ENCODE assay signal across 6 cellular contexts in the genomic region with DNA sequence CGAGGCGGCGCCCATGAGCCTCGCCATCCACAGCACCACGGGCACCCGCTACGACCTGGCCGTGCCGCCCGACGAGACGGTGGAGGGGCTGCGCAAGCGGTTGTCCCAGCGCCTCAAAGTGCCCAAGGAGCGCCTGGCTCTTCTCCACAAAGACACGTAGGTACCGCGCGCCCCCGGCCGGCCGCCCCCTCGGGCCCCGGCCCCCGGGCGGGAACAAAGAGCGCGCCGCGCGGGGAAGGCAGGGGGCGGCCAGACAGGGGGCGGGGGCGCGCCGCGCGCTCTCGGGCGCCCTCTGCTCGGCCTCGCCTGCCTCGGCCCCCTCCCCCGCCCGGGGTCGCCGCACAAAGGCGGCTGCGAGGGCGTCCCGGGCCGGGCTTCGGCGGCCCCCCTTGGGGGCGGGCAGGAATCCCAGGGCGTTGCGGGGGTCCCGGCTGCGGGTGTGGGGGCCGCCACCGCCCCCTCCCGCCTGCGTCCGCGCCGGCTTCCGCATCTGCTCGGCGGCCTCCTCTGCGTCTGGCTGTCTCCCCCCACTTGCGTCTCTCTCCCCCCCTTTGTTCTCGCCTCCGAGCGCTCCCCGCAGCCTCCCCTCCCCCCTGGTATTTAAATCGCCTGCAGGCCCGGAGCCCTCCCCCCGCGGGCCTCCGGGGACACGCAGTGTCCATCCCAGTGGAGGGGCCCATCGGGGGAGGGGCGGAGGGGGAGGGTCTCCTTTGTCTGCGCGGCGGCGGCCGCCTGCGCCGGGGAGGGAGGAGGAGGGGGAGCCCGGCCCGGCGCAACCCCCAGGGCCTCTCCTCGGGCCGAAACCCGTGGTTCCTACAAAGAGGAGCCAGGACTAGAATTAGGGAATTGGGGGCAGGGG. TPM values are rescaled to one million over a fixed set of nuclear protein-coding genes. Genes with fewer than 3 reads are reported as not detected.
DNase-seq lines count a peak whose midpoint lies in the region; ATAC-seq lines count a peak whose summit lies in the region.

No MANE protein-coding gene starts in this region.

- DNase-seq in CD4-positive, alpha-beta memory T cell = peak; percentile 69 to 81 (median 71)
- DNase-seq in NCI-H1417 (lab: John Stamatoyannopoulos, UW) = peak; percentile 57 to 96 (median 94)
- DNase-seq in amniotic epithelial cell (ENCODE audit: low read depth) = peak; percentile 77
- DNase-seq in left lobe of liver (ENCODE audit: low spot score) = peak; percentile 61
- peak in 1 of 2 donors; percentile 76 for DNase-seq in aorta

- POLR2A ChIA-PET in CD4-positive, alpha-beta memory T cell (lab: Charles Lee; ENCODE audit: partially characterized antibody) = interaction anchor here (0.8 to 10.8 kb wide), 15 partner anchors 8 to 182 kb away, joined by 3 to 397 read pairs (median 6); partner anchors contain the start of genes CIRBP and FAM174C

- H3K4me1 Mint-ChIP-seq in CD4-positive, alpha-beta memory T cell = peaks cover 2 to 30% (median 14%) of the 10 kb centered on the region in 4 donors

- H3K4me3 Mint-ChIP-seq in CD4-positive, alpha-beta memory T cell = peak overlapping the region; percentile 92 to 95 (median 93)

- peaks cover 0 to 11% (median 0%) of the 10 kb centered on the region in 8 donors for H3K9me3 Mint-ChIP-seq in CD4-positive, alpha-beta memory T cell

- H3K9me3 ChIP-seq in CD4-positive, alpha-beta memory T cell (ENCODE audit: control insufficient read depth in 1 of 2, low read length in 2 of 2) = no peaks in the 10 kb centered on the region
- no peaks in the 10 kb centered on the region for H3K9me3 ChIP-seq in aorta (ENCODE audit: control insufficient read depth, low read length)

- intact Hi-C loops in CD4-positive, alpha-beta memory T cell (cut with micrococcal nuclease) = loop anchor here (5.0 kb wide), 1 partner anchor 157 kb away; the partner anchor contains the start of gene DAZAP1
- intact Hi-C loops in aorta (cut with DNase I) = no loop called here

- peak overlapping the region; percentile 47 to 66 for H3K4me3 ChIP-seq in CD4-positive, alpha-beta memory T cell (ENCODE audit: low read length in 2 of 2)
- peak overlapping the region; percentile 87 to 93 for H3K4me3 ChIP-seq in aorta (ENCODE audit: low read length in 2 of 2)

- H3K36me3 ChIP-seq in CD4-positive, alpha-beta memory T cell (ENCODE audit: insufficient read depth, low read length) = peaks cover 16% of the 10 kb centered on the region
- peaks cover 3 to 7% of the 10 kb centered on the region in 2 donors for H3K36me3 ChIP-seq in aorta (ENCODE audit: control insufficient read depth in 1 of 2, insufficient read depth in 2 of 2, low read length in 1 of 2)

- H3K4me1 ChIP-seq in CD4-positive, alpha-beta memory T cell (ENCODE audit: insufficient read depth, low read length) = peaks cover 33% of the 10 kb centered on the region
- no peaks in the 10 kb centered on the region for H3K4me1 ChIP-seq in aorta (ENCODE audit: control insufficient read depth in 1 of 2, insufficient read depth in 2 of 2, low read length in 2 of 2)

- no peak for ATAC-seq in left lobe of liver
- no peak for ATAC-seq in aorta (ENCODE audit: low FRiP score)
- ATAC-seq in GM18517 (IDR thresholded peaks at IDR 0.05; ENCODE audit: unreplicated experiment) = no peak

- H3K27me3 ChIP-seq in CD4-positive, alpha-beta memory T cell (ENCODE audit: insufficient read depth, low read length) = no peaks in the 10 kb centered on the region
- peaks cover 0 to 2% of the 10 kb centered on the region in 2 donors for H3K27me3 ChIP-seq in aorta (ENCODE audit: control insufficient read depth in 1 of 2, insufficient read depth in 2 of 2, low read length in 1 of 2)

- 1% methylated on average over 49 to 97 of the region's 97 CpGs for WGBS in aorta, 2 donors

- H3K27ac ChIP-seq in CD4-positive, alpha-beta memory T cell (ENCODE audit: low read depth, low read length) = peak overlapping the region; percentile 86
- peak overlapping the region; percentile 79 to 95 for H3K27ac ChIP-seq in aorta (ENCODE audit: low read depth in 1 of 2, low read length in 2 of 2)

- CTCF ChIA-PET in CD4-positive, alpha-beta memory T cell (lab: Charles Lee; ENCODE audit: partially characterized antibody) = interaction anchor here (1.3 kb wide), 1 partner anchor 16 kb away, joined by 5 read pairs; no protein-coding TSS in a partner anchor

- peak overlapping the region; percentile 90 to 98 (median 94) for H3K27ac Mint-ChIP-seq in CD4-positive, alpha-beta memory T cell

- peaks cover 13 to 23% of the 10 kb centered on the region in 2 donors for H3K36me3 Mint-ChIP-seq in CD4-positive, alpha-beta memory T cell

- H3K27me3 Mint-ChIP-seq in CD4-positive, alpha-beta memory T cell = no peaks in the 10 kb centered on the region

RNA-seq across cellular contexts. Expression of gene MIDN, which starts 2.2 kb away (rescaled TPM):
- 10 to 100 TPM; 30.3 to 34.0 TPM for total RNA-seq in CD4-positive, alpha-beta memory T cell
- polyA plus RNA-seq in CD4-positive, alpha-beta memory T cell = 1 to 10 TPM in 1 of 2 donors, under 1 TPM in 1; 0.75 to 6.1 TPM
- total RNA-seq in left lobe of liver (51.7 TPM), aorta (100 to 1,000 TPM; 112 to 121 TPM)
- polyA plus RNA-seq in aorta = 10 to 100 TPM; 11.8 to 27.4 TPM

RNA-seq across cellular contexts. Expression of gene ATP5F1D, which starts 9.1 kb away (rescaled TPM):
- total RNA-seq in CD4-positive, alpha-beta memory T cell = 100 to 1,000 TPM; 105 to 108 TPM
- 100 to 1,000 TPM; 133 to 243 TPM for polyA plus RNA-seq in CD4-positive, alpha-beta memory T cell
- total RNA-seq in left lobe of liver (282 TPM), aorta (100 to 1,000 TPM in 1 of 2 donors, 10 to 100 TPM in 1; 92.8 to 102 TPM)
- polyA plus RNA-seq in aorta = 100 to 1,000 TPM; 131 to 164 TPM

RNA-seq across cellular contexts. Expression of gene CBARP, which starts 12.8 kb away (rescaled TPM):
- total RNA-seq in CD4-positive, alpha-beta memory T cell = not detected
- polyA plus RNA-seq in CD4-positive, alpha-beta memory T cell = not detected
- total RNA-seq in left lobe of liver (0.38 TPM), aorta (1 to 10 TPM; 3.0 to 3.7 TPM)
- polyA plus RNA-seq in aorta = 1 to 10 TPM in 1 of 2 donors, under 1 TPM in 1; 0.88 to 1.1 TPM

RNA-seq across cellular contexts. Expression of gene CIRBP, which starts 18.5 kb away (rescaled TPM):
- 100 to 1,000 TPM; 574 to 638 TPM for total RNA-seq in CD4-positive, alpha-beta memory T cell
- polyA plus RNA-seq in CD4-positive, alpha-beta memory T cell = 100 to 1,000 TPM; 160 to 257 TPM
- total RNA-seq in left lobe of liver = 125 TPM
- 100 to 1,000 TPM; 391 to 397 TPM for total RNA-seq in aorta
- polyA plus RNA-seq in aorta = 1,000 to 10,000 TPM in 1 of 2 donors, 100 to 1,000 TPM in 1; 252 to 1,634 TPM

RNA-seq across cellular contexts. Expression of gene FAM174C, which starts 24.7 kb away (rescaled TPM):
- 10 to 100 TPM; 50.5 to 54.2 TPM for total RNA-seq in CD4-positive, alpha-beta memory T cell
- polyA plus RNA-seq in CD4-positive, alpha-beta memory T cell = 100 to 1,000 TPM in 1 of 2 donors, 10 to 100 TPM in 1; 57.2 to 114 TPM
- total RNA-seq in left lobe of liver (48.0 TPM), aorta (10 to 100 TPM; 21.9 to 23.3 TPM)
- polyA plus RNA-seq in aorta = 10 to 100 TPM; 43.8 to 68.8 TPM
